In the genomic region with DNA sequence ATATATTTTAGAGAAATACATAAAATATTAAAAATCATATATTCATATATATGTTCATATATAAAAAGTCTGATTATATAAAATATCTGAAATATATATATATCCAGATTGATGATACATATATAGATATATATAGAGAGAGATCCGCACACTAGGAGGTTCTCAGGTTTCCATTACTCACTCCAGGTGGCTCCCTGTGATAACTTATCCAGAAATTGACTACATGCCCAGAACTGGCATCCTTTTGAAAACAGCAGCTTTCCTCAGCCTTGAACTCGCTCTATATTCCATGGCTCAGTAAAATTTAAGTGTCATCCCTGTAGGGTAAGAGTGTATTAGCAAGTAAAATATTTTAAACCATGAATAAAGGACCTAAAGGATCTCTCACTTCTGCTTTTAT, we compare ENCODE assay signal across 22 cellular contexts.
A peak's percentile ranks its signal among the peaks of the same experiment; 100 is the strongest.
DNase-seq lines count a peak whose midpoint lies in the region; ATAC-seq, FAIRE-seq and TF ChIP-seq lines count a peak whose summit lies in the region.
"Had no signal": no experiment of that assay in that cellular context is flagged by ENCODE, and none has a peak within 500 bp of the region (broad histone marks: within the 10 kb centered on the region; RNA-seq: fewer than 3 reads in every experiment).

No MANE protein-coding gene starts in this region.

- H3K79me2 ChIP-seq in SK-N-SH (ENCODE audit: insufficient read depth) = no peaks in the 10 kb centered on the region

- H3F3A ChIP-seq in SK-N-SH (replicated peaks; ENCODE audit: insufficient read depth) = no peaks in the 10 kb centered on the region

- intact Hi-C loops in thyroid gland (cut with DNase I) (no loop called here), mucosa of descending colon (cut with DNase I, micrococcal nuclease) (no loop called here), spleen (cut with DNase I; ENCODE audit: low total_unique reads) (no loop called here)

- H3K9me2 ChIP-seq in SK-N-SH = no peaks in the 10 kb centered on the region

- H3K4me3 ChIP-seq in SK-N-SH (ENCODE audit: low read depth in 2 of 2, low read length in 1 of 2) (no peak overlapping the region), bronchial epithelial cell (ENCODE audit: low read depth, low read length) (no peak overlapping the region), thyroid gland (replicated peaks in 1 of 3) (no peak overlapping the region), mucosa of descending colon (no peak overlapping the region), spleen (no peak overlapping the region)
- H3K4me3 ChIP-seq: esophagus muscularis mucosa, HAP-1, lung, pancreas, sigmoid colon, SK-N-MC had no signal

- DNase-seq in SK-N-SH = no peak
- peak; percentile 68 for DNase-seq in NCI-H446 treated with DMSO at 0.1 percent for 48 hours (lab: John Stamatoyannopoulos, UW)
- DNase-seq in bronchial epithelial cell (ENCODE audit: low read depth) = peak; percentile 52
- DNase-seq in thyroid gland = peak in 1 of 2 donors; percentile 14
- no peak for DNase-seq in mucosa of descending colon
- no peak for DNase-seq in spleen
- DNase-seq in T-helper 9 cell = no peak
- DNase-seq: activated CD4-positive, CD25-positive, alpha-beta regulatory T cell treated with anti-CD3 and anti-CD28 coated beads, Interleukin-2, amount 50 U/mL, for 72 hours; activated naive CD8-positive, alpha-beta T cell treated with anti-CD3 and anti-CD28 coated beads, Interleukin-2, amount 50 U/mL, for 24 hours; NCI-H1436 treated with DMSO at 0.1 percent for 48 hours; pancreas; sigmoid colon; stimulated activated CD4-positive, alpha-beta T cell treated with anti-CD3 and anti-CD28 coated beads, Interleukin-1b, Interleukin-23, amount 100 ng/mL, for 48 hours; T1000; trophoblast cell had no signal

- H3K9ac ChIP-seq in SK-N-SH = no peak overlapping the region
- H3K9ac ChIP-seq: KMS-11 had no signal

- 3% methylated on average over 2 of the region's 2 CpGs for WGBS in SK-N-SH (ENCODE audit: low lambda C conversion rate)
- WGBS in thyroid gland, 2 donors = 36 to 41% methylated on average over 2 of the region's 2 CpGs
- WGBS in spleen, 5 donors = 60 to 81% (median 71%) methylated on average over 2 of the region's 2 CpGs

- POLR2A ChIA-PET in SK-N-SH (lab: Yijun Ruan, JAX) = no interaction called here

- H3K27me3 ChIP-seq in SK-N-SH (ENCODE audit: insufficient read depth) (no peaks in the 10 kb centered on the region), bronchial epithelial cell (ENCODE audit: control insufficient read depth, insufficient read depth, low read length) (no peaks in the 10 kb centered on the region), thyroid gland (no peaks in the 10 kb centered on the region), spleen (replicated peaks in 1 of 7) (no peaks in the 10 kb centered on the region)
- H3K27me3 ChIP-seq: esophagus muscularis mucosa, pancreas, sigmoid colon had no signal

- H3K27ac ChIP-seq in SK-N-SH (ENCODE audit: low read depth in 2 of 2, low read length in 1 of 2) = no peak overlapping the region
- no peak overlapping the region for H3K27ac ChIP-seq in thyroid gland
- no peak overlapping the region for H3K27ac ChIP-seq in spleen
- H3K27ac ChIP-seq: esophagus muscularis mucosa, KMS-11, pancreas, sigmoid colon, SK-N-MC had no signal

- ATAC-seq in SK-N-SH treated with all-trans-retinoic acid at 6 μM for 48 hours = peak; percentile 57; the same call in 2 of the 3 replicates
- ATAC-seq in mucosa of descending colon = no peak
- ATAC-seq: activated naive CD8-positive, alpha-beta T cell treated with anti-CD3 and anti-CD28 coated beads, Interleukin-2, amount 50 U/mL, for 24 hours; activated T-helper 17 cell treated with anti-CD3 and anti-CD28 coated beads, Interleukin-2, amount 50 U/mL, for 72 hours; pancreas had no signal

- H3K36me3 ChIP-seq in SK-N-SH (replicated peaks in 1 of 2; ENCODE audit: control insufficient read depth in 1 of 2, insufficient read depth in 2 of 2, low read length in 1 of 2) (no peaks in the 10 kb centered on the region), bronchial epithelial cell (ENCODE audit: control insufficient read depth, insufficient read depth, low read length) (no peaks in the 10 kb centered on the region), thyroid gland (no peaks in the 10 kb centered on the region), mucosa of descending colon (ENCODE audit: low read depth) (no peaks in the 10 kb centered on the region), spleen (no peaks in the 10 kb centered on the region)
- H3K36me3 ChIP-seq: esophagus muscularis mucosa, HAP-1, pancreas, sigmoid colon had no signal

- H3K4me1 ChIP-seq in SK-N-SH (ENCODE audit: control insufficient read depth in 1 of 2, insufficient read depth in 2 of 2, low read depth in 1 of 2, low read length in 1 of 2) (no peaks in the 10 kb centered on the region), thyroid gland (peaks cover 0 to 7% of the 10 kb centered on the region in 2 donors), mucosa of descending colon (ENCODE audit: low read depth) (no peaks in the 10 kb centered on the region), spleen (no peaks in the 10 kb centered on the region)
- H3K4me1 ChIP-seq: esophagus muscularis mucosa, HAP-1, pancreas, sigmoid colon had no signal

- no peaks in the 10 kb centered on the region for H4K20me1 ChIP-seq in SK-N-SH (ENCODE audit: insufficient read depth)

- FAIRE-seq in bronchial epithelial cell (lab: Jason Lieb, UNC) = no peak

- TF ChIP-seq CTCF in SK-N-SH (IDR thresholded peaks at IDR 0.05) = no peak
- TF ChIP-seq CTCF in bronchial epithelial cell (IDR thresholded peaks at IDR 0.05; ENCODE audit: insufficient read depth, low read length, severe bottlenecking) = no peak
- TF ChIP-seq CTCF in thyroid gland (IDR thresholded peaks at IDR 0.05) = peak in 4 of 6 experiments; percentile 19 to 58 (median 42)
- no peak for TF ChIP-seq CTCF in mucosa of descending colon (IDR thresholded peaks at IDR 0.05)
- no peak for TF ChIP-seq CTCF in spleen (IDR thresholded peaks at IDR 0.05 in 8 of 11, conservative IDR thresholded peaks at IDR 0.05 in 3 of 11)

- no peak overlapping the region for H3K4me2 ChIP-seq in SK-N-SH
- H3K4me2 ChIP-seq: KMS-11 had no signal

- H2AFZ ChIP-seq in SK-N-SH (ENCODE audit: low read depth) = no peak overlapping the region

- no peak for TF ChIP-seq EP300 in SK-N-SH (IDR thresholded peaks at IDR 0.05; ENCODE audit: borderline replicate concordance in 1 of 2, low read depth in 1 of 2, low read length in 1 of 2)

- TF ChIP-seq POLR2A in thyroid gland (IDR thresholded peaks at IDR 0.05) (no peak), spleen (IDR thresholded peaks at IDR 0.05) (no peak)

- H3K9me3 ChIP-seq in SK-N-SH (no peaks in the 10 kb centered on the region), thyroid gland (no peaks in the 10 kb centered on the region), mucosa of descending colon (no peaks in the 10 kb centered on the region), spleen (no peaks in the 10 kb centered on the region)
- H3K9me3 ChIP-seq: esophagus muscularis mucosa, HAP-1, pancreas, sigmoid colon had no signal

- no peak for TF ChIP-seq RAD21 in SK-N-SH (IDR thresholded peaks at IDR 0.05; ENCODE audit: low read length)

- CTCF ChIA-PET in SK-N-SH (lab: Yijun Ruan, JAX) = no interaction called here

TF ChIP-seq in SK-N-SH treated with all-trans-retinoic acid at 6 μM for 48 hours, 23 proteins besides CTCF, POLR2A, EP300 and RAD21 (continues in another document):
- TF ChIP-seq ZFP3 (CRISPR knock-in tag; IDR thresholded peaks at IDR 0.05) (no peak), ARNTL (CRISPR knock-in tag; IDR thresholded peaks at IDR 0.05; ENCODE audit: borderline replicate concordance, low read depth) (no peak), RARB (CRISPR knock-in tag; IDR thresholded peaks at IDR 0.05) (no peak), ZNF565 (CRISPR knock-in tag; conservative IDR thresholded peaks at IDR 0.05; ENCODE audit: low read depth) (no peak), SNAI2 (CRISPR knock-in tag; IDR thresholded peaks at IDR 0.05) (no peak), ZNF70 (CRISPR knock-in tag; IDR thresholded peaks at IDR 0.05) (no peak), CSRNP3 (CRISPR knock-in tag; IDR thresholded peaks at IDR 0.05) (no peak), CSDC2 (CRISPR knock-in tag; IDR thresholded peaks at IDR 0.05) (no peak), ZC3H10 (CRISPR knock-in tag; IDR thresholded peaks at IDR 0.05) (no peak)

TF ChIP-seq in SK-N-SH, 30 proteins besides CTCF, POLR2A, EP300 and RAD21 (continues in another document):
- TF ChIP-seq, protein P1, sequence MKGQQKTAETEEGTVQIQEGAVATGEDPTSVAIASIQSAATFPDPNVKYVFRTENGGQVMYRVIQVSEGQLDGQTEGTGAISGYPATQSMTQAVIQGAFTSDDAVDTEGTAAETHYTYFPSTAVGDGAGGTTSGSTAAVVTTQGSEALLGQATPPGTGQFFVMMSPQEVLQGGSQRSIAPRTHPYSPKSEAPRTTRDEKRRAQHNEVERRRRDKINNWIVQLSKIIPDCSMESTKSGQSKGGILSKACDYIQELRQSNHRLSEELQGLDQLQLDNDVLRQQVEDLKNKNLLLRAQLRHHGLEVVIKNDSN (IDR thresholded peaks at IDR 0.05; ENCODE audit: borderline replicate concordance, low read depth) = no peak
- TF ChIP-seq POLR2AphosphoS5 (IDR thresholded peaks at IDR 0.05; ENCODE audit: low read depth, low read length) = no peak
- no peak for TF ChIP-seq GABPA (IDR thresholded peaks at IDR 0.05; ENCODE audit: low read depth)
- no peak for TF ChIP-seq TCF12 (IDR thresholded peaks at IDR 0.05)
- no peak for TF ChIP-seq REST (IDR thresholded peaks at IDR 0.05; ENCODE audit: low read depth, low read length)

Comparison
In these comparisons a context has a peak if more than half of its experiments do, and no peak if none do; other contexts are left out.
1. DNase-seq: peak in NCI-H446 treated with DMSO at 0.1 percent for 48 hours (single experiment) and bronchial epithelial cell (single experiment); none in SK-N-SH (single experiment), mucosa of descending colon (0 of 3), spleen (single experiment) and T-helper 9 cell (single experiment).
2. CTCF ChIP-seq: peak in thyroid gland (4 of 6); none in SK-N-SH (single experiment), bronchial epithelial cell (single experiment), mucosa of descending colon (single experiment) and spleen (0 of 11).